In the genomic region with DNA sequence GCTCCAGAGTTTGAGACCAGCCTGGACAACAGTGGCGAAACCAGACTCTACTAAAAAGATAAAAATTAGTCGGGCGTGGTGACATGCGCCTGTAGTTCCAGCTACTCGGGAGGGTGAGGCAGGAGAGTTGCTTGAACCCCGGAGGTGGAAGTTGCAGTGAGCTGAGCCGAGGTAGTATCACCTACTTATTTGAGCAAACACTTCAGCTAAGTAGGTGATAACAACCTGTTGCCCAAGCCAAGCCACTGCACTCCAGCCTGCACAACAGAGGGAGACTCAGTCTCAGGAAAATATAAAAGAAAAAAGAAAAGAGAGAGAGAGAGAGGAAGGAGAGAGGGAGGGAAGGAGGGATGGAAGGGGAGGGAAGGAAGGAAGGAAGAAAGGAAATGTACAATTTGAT, we compare ENCODE assay signal across 22 cellular contexts. TPM values are rescaled to one million over a fixed set of nuclear protein-coding genes. Genes with fewer than 3 reads are reported as not detected.
DNase-seq lines count a peak whose midpoint lies in the region; ATAC-seq, FAIRE-seq and TF ChIP-seq lines count a peak whose summit lies in the region.
"Had no signal": no experiment of that assay in that cellular context is flagged by ENCODE, and none has a peak within 500 bp of the region (broad histone marks: within the 10 kb centered on the region; RNA-seq: fewer than 3 reads in every experiment).

No MANE protein-coding gene starts in this region.

- ATAC-seq in left lung: peak; percentile 78
- ATAC-seq: A549, SK-N-SH treated with all-trans-retinoic acid at 6 μM for 48 hours had no signal

- CTCF ChIA-PET in MCF 10A (lab: Yijun Ruan, JAX) (interaction anchor here (0.5 to 1.0 kb wide), 4 partner anchors 8 to 129 kb away, joined by 3 to 6 read pairs (median 3); no protein-coding TSS in a partner anchor), HEK293 (lab: Yijun Ruan, JAX) (no interaction called here)
- CTCF ChIA-PET in activated naive CD4-positive, alpha-beta T cell treated with anti-CD3 and anti-CD28 coated beads, Interleukin-2, amount 10 ng/mL, durations not matched to agents 7 days and 5 days (lab: Charles Lee): no interaction called here

- no peak for TF ChIP-seq POLR2A in breast epithelium (IDR thresholded peaks at IDR 0.05)
- no peak for TF ChIP-seq POLR2A in GM12892 (IDR thresholded peaks at IDR 0.05; ENCODE audit: low read depth, low read length)

- H3K27me3 Mint-ChIP-seq in MCF 10A (ENCODE audit: insufficient read depth, unreplicated experiment): no peaks in the 10 kb centered on the region
- peaks cover 36% of the 10 kb centered on the region for H3K27me3 Mint-ChIP-seq in activated naive CD4-positive, alpha-beta T cell treated with anti-CD3 and anti-CD28 coated beads, Interleukin-2, amount 10 ng/mL, durations not matched to agents 7 days and 5 days

- POLR2A ChIA-PET in MCF 10A (lab: Yijun Ruan, JAX): interaction anchor here (0.9 to 2.2 kb wide), 4 partner anchors 19 to 99 kb away, joined by 3 to 17 read pairs (median 4); partner anchors contain the start of gene KANSL3
- POLR2A ChIA-PET in HEK293 (lab: Yijun Ruan, JAX): no interaction called here

- H3K27ac ChIP-seq in breast epithelium: peak overlapping the region; percentile 52 to 89
- H3K27ac ChIP-seq in HEK293 (ENCODE audit: extremely low read depth, low read depth, low read length): no peak overlapping the region
- peak overlapping the region in 1 of 2 donors; percentile 66 for H3K27ac ChIP-seq in left lung
- H3K27ac ChIP-seq: Peyer's patch had no signal

- H3K4me1 Mint-ChIP-seq in MCF 10A (ENCODE audit: insufficient read depth, unreplicated experiment): no peaks in the 10 kb centered on the region
- no peaks in the 10 kb centered on the region for H3K4me1 Mint-ChIP-seq in activated naive CD4-positive, alpha-beta T cell treated with anti-CD3 and anti-CD28 coated beads, Interleukin-2, amount 10 ng/mL, durations not matched to agents 7 days and 5 days

- peaks cover 0 to 5% of the 10 kb centered on the region in 2 donors for H3K9me3 ChIP-seq in breast epithelium
- H3K9me3 ChIP-seq in HEK293 (ENCODE audit: control insufficient read depth, insufficient read depth, low read depth, low read length): no peaks in the 10 kb centered on the region
- peaks cover 0 to 5% of the 10 kb centered on the region in 2 donors for H3K9me3 ChIP-seq in left lung
- H3K9me3 ChIP-seq: Peyer's patch had no signal

- intact Hi-C loops in breast epithelium (cut with DNase I; ENCODE audit: low total_unique reads): no loop called here
- intact Hi-C loops in MCF 10A (cut with micrococcal nuclease): loop anchor here (10.0 kb wide), 1 partner anchor 71 kb away; no protein-coding TSS in a partner anchor
- intact Hi-C loops in left lung (cut with DNase I): no loop called here
- intact Hi-C loops in posterior vena cava (cut with DNase I): no loop called here

- FAIRE-seq in GM12892 (lab: Jason Lieb, UNC): no peak
- FAIRE-seq: A549 had no signal

- H3K4me3 ChIP-seq in breast epithelium: no peak overlapping the region
- H3K4me3 ChIP-seq in HEK293 (ENCODE audit: low read depth, low read length): no peak overlapping the region
- no peak overlapping the region for H3K4me3 ChIP-seq in left lung
- H3K4me3 ChIP-seq: A549, Peyer's patch had no signal

- no peaks in the 10 kb centered on the region for H3K9me3 Mint-ChIP-seq in MCF 10A (ENCODE audit: unreplicated experiment)
- no peaks in the 10 kb centered on the region for H3K9me3 Mint-ChIP-seq in activated naive CD4-positive, alpha-beta T cell treated with anti-CD3 and anti-CD28 coated beads, Interleukin-2, amount 10 ng/mL, durations not matched to agents 7 days and 5 days

- no peak overlapping the region for H3K4me3 Mint-ChIP-seq in MCF 10A (ENCODE audit: unreplicated experiment)
- H3K4me3 Mint-ChIP-seq in activated naive CD4-positive, alpha-beta T cell treated with anti-CD3 and anti-CD28 coated beads, Interleukin-2, amount 10 ng/mL, durations not matched to agents 7 days and 5 days: no peak overlapping the region

- H3K27ac Mint-ChIP-seq in MCF 10A (ENCODE audit: low read depth, unreplicated experiment): no peak overlapping the region
- H3K27ac Mint-ChIP-seq in activated naive CD4-positive, alpha-beta T cell treated with anti-CD3 and anti-CD28 coated beads, Interleukin-2, amount 10 ng/mL, durations not matched to agents 7 days and 5 days: no peak overlapping the region

- no TSS peak for BruUV-seq in MCF 10A (replicated peaks; lab: Mats Ljungman, UMichigan)

- no peaks in the 10 kb centered on the region for H3K4me1 ChIP-seq in breast epithelium
- H3K4me1 ChIP-seq in HEK293 (ENCODE audit: control insufficient read depth, insufficient read depth, low read length): no peaks in the 10 kb centered on the region
- H3K4me1 ChIP-seq in left lung: peaks cover 7 to 17% of the 10 kb centered on the region in 2 donors
- H3K4me1 ChIP-seq: Peyer's patch had no signal

- no peaks in the 10 kb centered on the region for H3K36me3 Mint-ChIP-seq in MCF 10A (ENCODE audit: insufficient read depth, unreplicated experiment)
- H3K36me3 Mint-ChIP-seq in activated naive CD4-positive, alpha-beta T cell treated with anti-CD3 and anti-CD28 coated beads, Interleukin-2, amount 10 ng/mL, durations not matched to agents 7 days and 5 days: no peaks in the 10 kb centered on the region

- DNase-seq in breast epithelium (ENCODE audit: low spot score in 2 of 2) (no peak), MCF 10A (ENCODE audit: unreplicated experiment) (no peak), left lung (peak in 1 of 2 donors; percentile 54), posterior vena cava (ENCODE audit: low spot score) (peak; percentile 44), GM12892 (ENCODE audit: insufficient read length) (no peak), middle frontal gyrus (ENCODE audit: extremely low spot score, low spot score) (no peak)
- no peak for DNase-seq in activated naive CD4-positive, alpha-beta T cell treated with anti-CD3 and anti-CD28 coated beads, Interleukin-2, amount 10 ng/mL, durations not matched to agents 7 days and 5 days
- DNase-seq: C1 segment of cervical spinal cord, H7, MV-4-11, NCI-H1417, NCI-H187 treated with DMSO at 0.1 percent for 48 hours, NCI-H2171, NCI-H510A, NCI-H82, SHP77 had no signal

- H3K36me3 ChIP-seq in breast epithelium (no peaks in the 10 kb centered on the region), HEK293 (ENCODE audit: control insufficient read depth in 2 of 2, insufficient read depth in 1 of 2, low read length in 2 of 2) (no peaks in the 10 kb centered on the region), left lung (no peaks in the 10 kb centered on the region)
- H3K36me3 ChIP-seq: Peyer's patch had no signal

- no peaks in the 10 kb centered on the region for H3K27me3 ChIP-seq in breast epithelium
- no peaks in the 10 kb centered on the region for H3K27me3 ChIP-seq in left lung
- H3K27me3 ChIP-seq: Peyer's patch had no signal

- TF ChIP-seq CTCF in breast epithelium (IDR thresholded peaks at IDR 0.05): no peak
- no peak for TF ChIP-seq CTCF in MCF 10A (IDR thresholded peaks at IDR 0.05; ENCODE audit: unreplicated experiment)
- no peak for TF ChIP-seq CTCF in HEK293 (tag by site-specific recombination; IDR thresholded peaks at IDR 0.05)
- no peak for TF ChIP-seq CTCF in left lung (IDR thresholded peaks at IDR 0.05)

TF ChIP-seq in HEK293, 187 proteins besides CTCF, POLR2A, EP300 and RAD21:
- peak; percentile 60; the same call in 1 of the 2 replicates for TF ChIP-seq SCRT1 (tag by site-specific recombination; IDR thresholded peaks at IDR 0.05; ENCODE audit: borderline replicate concordance)
- peak; percentile 41; the same call in 1 of the 2 replicates for TF ChIP-seq ZNF366 (tag by site-specific recombination; conservative IDR thresholded peaks at IDR 0.05)
- TF ChIP-seq SCRT2 (tag by site-specific recombination; IDR thresholded peaks at IDR 0.05): peak; percentile 83
- TF ChIP-seq, protein P1, sequence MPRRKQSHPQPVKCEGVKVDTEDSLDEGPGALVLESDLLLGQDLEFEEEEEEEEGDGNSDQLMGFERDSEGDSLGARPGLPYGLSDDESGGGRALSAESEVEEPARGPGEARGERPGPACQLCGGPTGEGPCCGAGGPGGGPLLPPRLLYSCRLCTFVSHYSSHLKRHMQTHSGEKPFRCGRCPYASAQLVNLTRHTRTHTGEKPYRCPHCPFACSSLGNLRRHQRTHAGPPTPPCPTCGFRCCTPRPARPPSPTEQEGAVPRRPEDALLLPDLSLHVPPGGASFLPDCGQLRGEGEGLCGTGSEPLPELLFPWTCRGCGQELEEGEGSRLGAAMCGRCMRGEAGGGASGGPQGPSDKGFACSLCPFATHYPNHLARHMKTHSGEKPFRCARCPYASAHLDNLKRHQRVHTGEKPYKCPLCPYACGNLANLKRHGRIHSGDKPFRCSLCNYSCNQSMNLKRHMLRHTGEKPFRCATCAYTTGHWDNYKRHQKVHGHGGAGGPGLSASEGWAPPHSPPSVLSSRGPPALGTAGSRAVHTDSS (tag by site-specific recombination; IDR thresholded peaks at IDR 0.05): no peak

RNA-seq across cellular contexts. Expression of gene FER1L5, which starts 21.3 kb away (rescaled TPM):
- total RNA-seq in breast epithelium (under 1 TPM in 2 of 3 donors, not detected in 1; 0.73 to 0.98 TPM), MCF 10A (2022) (not detected in 2 replicates), left lung (under 1 TPM; 0.29 to 0.35 TPM), posterior vena cava (under 1 TPM in 1 of 2 donors, not detected in 1; 0.05 TPM)
- not detected for polyA plus RNA-seq in GM12892 (2012; ENCODE audit: missing spikeins)
- total RNA-seq: HT-29, LHCN-M2, Peyer's patch had no signal

RNA-seq across cellular contexts. Expression of gene KANSL3, which starts 25.7 kb away (rescaled TPM):
- total RNA-seq in breast epithelium: 10 to 100 TPM; 44.2 to 64.1 (median 53.1) TPM
- 36.0 and 41.4 TPM in 2 replicates for total RNA-seq in MCF 10A (2022)
- 10 to 100 TPM; 39.9 to 41.2 TPM for total RNA-seq in left lung
- 10 to 100 TPM; 34.0 to 36.1 TPM for total RNA-seq in posterior vena cava
- polyA plus RNA-seq in GM12892 (2012; ENCODE audit: missing spikeins): 15.2 TPM
